ENCODE assay signal across 14 cellular contexts in the genomic region with DNA sequence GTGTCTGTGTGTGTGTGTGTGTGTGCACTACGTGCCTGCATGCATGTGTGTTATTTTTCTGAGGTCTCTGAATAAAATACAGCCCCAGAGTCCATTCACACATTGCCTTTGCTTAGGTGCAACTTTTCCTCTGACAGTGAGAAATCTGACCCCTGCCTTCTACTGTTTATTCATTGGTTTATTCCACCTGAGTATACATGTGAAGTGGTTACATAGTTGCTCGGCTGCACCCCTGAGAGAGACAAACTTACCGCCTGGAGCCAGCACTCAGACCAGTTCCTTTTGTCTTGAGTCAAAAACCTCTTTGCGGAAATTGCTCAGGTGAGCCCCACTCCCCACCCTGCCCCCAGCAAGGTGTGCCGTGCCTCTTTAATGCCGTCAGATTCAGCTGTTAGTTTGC.
"Had no signal": no experiment of that assay in that cellular context is flagged by ENCODE, and none has a peak within 500 bp of the region (broad histone marks: within the 10 kb centered on the region; RNA-seq: fewer than 3 reads in every experiment).

No MANE protein-coding gene starts in this region.

- H3K27me3 ChIP-seq: brain microvascular endothelial cell, neutrophil, right atrium auricular region, uterus had no signal

- H3K36me3 Mint-ChIP-seq: activated naive CD4-positive, alpha-beta T cell treated with anti-CD3 and anti-CD28 coated beads, Interleukin-2, amount 50 U/mL, for 72 hours had no signal

- H3K27ac ChIP-seq: brain microvascular endothelial cell, neutrophil, right atrium auricular region, stomach, uterus had no signal

- H3K4me3 ChIP-seq: right atrium auricular region, skin epidermis, stomach, uterus had no signal

- H3K36me3 ChIP-seq: brain microvascular endothelial cell, neutrophil, right atrium auricular region, stomach, uterus had no signal

- H3K9me3 Mint-ChIP-seq: activated naive CD4-positive, alpha-beta T cell treated with anti-CD3 and anti-CD28 coated beads, Interleukin-2, amount 50 U/mL, for 72 hours; activated T-cell treated with anti-CD3 and anti-CD28 coated beads, Interleukin-2, amount 50 U/mL, for 4 hours had no signal

- H3K27ac Mint-ChIP-seq: activated naive CD4-positive, alpha-beta T cell treated with anti-CD3 and anti-CD28 coated beads, Interleukin-2, amount 50 U/mL, for 72 hours had no signal

- DNase-seq: activated effector memory CD4-positive, alpha-beta T cell treated with anti-CD3 and anti-CD28 coated beads, Interleukin-2, amount 50 U/mL, for 16 hours; activated T-cell treated with anti-CD3 and anti-CD28 coated beads, Interleukin-2, amount 50 U/mL, for 4 hours; amygdala; brain microvascular endothelial cell; dermis blood vessel endothelial cell; erythroblast; hippocampal formation; kidney glomerular epithelial cell; stomach; uterus had no signal

- H3K4me3 Mint-ChIP-seq: activated T-cell treated with anti-CD3 and anti-CD28 coated beads, Interleukin-2, amount 50 U/mL, for 4 hours had no signal

- H3K4me1 ChIP-seq: right atrium auricular region, stomach, uterus had no signal

- ATAC-seq: activated naive CD4-positive, alpha-beta T cell treated with anti-CD3 and anti-CD28 coated beads, Interleukin-2, amount 50 U/mL, for 72 hours; activated T-cell treated with anti-CD3 and anti-CD28 coated beads, Interleukin-2, amount 50 U/mL, for 4 hours had no signal
